ENCODE assay signal across 1 cellular context in genomic region chr21:8993284-8993942, GRCh38.
TF ChIP-seq lines count a peak whose summit lies in the region.

No MANE protein-coding gene starts in this region.

TF ChIP-seq in HCT116, 20 proteins besides CTCF, POLR2A, EP300 and RAD21 (continued from another document):
- TF ChIP-seq REST (IDR thresholded peaks at IDR 0.05; ENCODE audit: low read depth) (no peak), MAX (IDR thresholded peaks at IDR 0.05) (no peak)
